ENCODE assay signal across 7 cellular contexts in genomic region chr5:141040763-141041426, GRCh38. TPM values are rescaled to one million over a fixed set of nuclear protein-coding genes. Genes with fewer than 3 reads are reported as not detected.
A peak's percentile ranks its signal among the peaks of the same experiment; 100 is the strongest.
DNase-seq lines count a peak whose midpoint lies in the region; ATAC-seq and TF ChIP-seq lines count a peak whose summit lies in the region.

No MANE protein-coding gene starts in this region.

- H3K4me3 ChIP-seq in epithelial cell of proximal tubule (ENCODE audit: low read depth, low read length): peak overlapping the region; percentile 61

- peak; percentile 55 for ATAC-seq in GM18499 (IDR thresholded peaks at IDR 0.05; ENCODE audit: insufficient read depth, unreplicated experiment)

- peak; percentile 75 for TF ChIP-seq CTCF in epithelial cell of proximal tubule (conservative IDR thresholded peaks at IDR 0.05; ENCODE audit: low read depth, low read length)

- DNase-seq in HUDEP-2 (lab: John Stamatoyannopoulos, UW; ENCODE audit: unreplicated experiment in 76 of 76) (peak in 53 of 76 experiments; percentile 1 to 62 (median 26)), NOMO-1 (lab: John Stamatoyannopoulos, UW; ENCODE audit: unreplicated experiment in 2 of 2) (peak; percentile 21 to 29), epithelial cell of proximal tubule (ENCODE audit: low read depth) (peak; percentile 74), midbrain (lab: John Stamatoyannopoulos, UW) (peak; percentile 97)
- DNase-seq in activated CD8-positive, alpha-beta memory T cell treated with anti-CD3 and anti-CD28 coated beads, Interleukin-2, amount 50 U/mL, for 48 hours: peak; percentile 85
- peak; percentile 45 for DNase-seq in stimulated activated CD8-positive, alpha-beta memory T cell treated with anti-CD3 and anti-CD28 coated beads, Interleukin-4, amount 100 ng/mL, for 24 hours (ENCODE audit: low read depth)

RNA-seq across cellular contexts. Expression of gene PCDHB1, which starts 10.3 kb away (rescaled TPM):
- not detected in 2 replicates for total RNA-seq in epithelial cell of proximal tubule

RNA-seq across cellular contexts. Expression of gene PCDHB2, which starts 53.5 kb away (rescaled TPM):
- under 0.01 and 0.17 TPM in 2 replicates for total RNA-seq in epithelial cell of proximal tubule

RNA-seq across cellular contexts. Expression of gene PCDHB3, which starts 59.4 kb away (rescaled TPM):
- 0.22 and 0.23 TPM in 2 replicates for total RNA-seq in epithelial cell of proximal tubule

Comparison
In these comparisons a context has a peak if more than half of its experiments do, and no peak if none do; other contexts are left out.
1. Peak in every context shown above with its lines: DNase-seq, ATAC-seq and H3K4me3 ChIP-seq.
2. DNase-seq: peak in every context shown above with its lines; median percentile 97 in midbrain; 85 in activated CD8-positive, alpha-beta memory T cell treated with anti-CD3 and anti-CD28 coated beads, Interleukin-2, amount 50 U/mL, for 48 hours; 74 in epithelial cell of proximal tubule; 45 in stimulated activated CD8-positive, alpha-beta memory T cell treated with anti-CD3 and anti-CD28 coated beads, Interleukin-4, amount 100 ng/mL, for 24 hours; 26 in HUDEP-2; 25 in NOMO-1.